In genomic region chr6:149565539-149566371, GRCh38 we compare ENCODE assay signal across 8 cellular contexts. TPM values are rescaled to one million over a fixed set of nuclear protein-coding genes. Genes with fewer than 3 reads are reported as not detected.
DNase-seq lines count a peak whose midpoint lies in the region; ATAC-seq and TF ChIP-seq lines count a peak whose summit lies in the region.

No MANE protein-coding gene starts in this region.

- CTCF ChIA-PET in Calu3 (lab: Charles Lee), result interaction anchor here (0.5 to 0.7 kb wide), 5 partner anchors 44 to 518 kb away, joined by 3 to 4 read pairs (median 3); partner anchors contain the start of gene TAB2

- peak overlapping the region; percentile 85 for H3K4me3 Mint-ChIP-seq in Calu3 (ENCODE audit: low read depth, unreplicated experiment)
- H3K4me3 Mint-ChIP-seq in endothelial cell (ENCODE audit: unreplicated experiment), result peak overlapping the region; percentile 95
- H3K4me3 Mint-ChIP-seq in mesothelial cell of epicardium, result peak overlapping the region; percentile 96

- no TSS peak for BruUV-seq in Calu3 (replicated peaks; lab: Mats Ljungman, UMichigan)

- DNase-seq in Calu3 (peak; percentile 93), NT2/D1 (ENCODE audit: low read depth, low spot score) (peak; percentile 82), endothelial cell (ENCODE audit: low spot score) (peak; percentile 95), mesothelial cell of epicardium (ENCODE audit: low spot score in 2 of 2, unreplicated experiment in 2 of 2) (peak; percentile 88 to 98)
- peak; percentile 94 for DNase-seq in activated CD8-positive, alpha-beta memory T cell treated with anti-CD3 and anti-CD28 coated beads, Interleukin-2, amount 50 U/mL, for 4 hours
- peak; percentile 90 for DNase-seq in stimulated activated CD8-positive, alpha-beta memory T cell treated with anti-CD3 and anti-CD28 coated beads, Interleukin-15, amount 100 ng/mL, for 24 hours (ENCODE audit: low read depth)

- peaks cover 25% of the 10 kb centered on the region for H3K36me3 Mint-ChIP-seq in Calu3 (ENCODE audit: insufficient read depth, unreplicated experiment)
- no peaks in the 10 kb centered on the region for H3K36me3 Mint-ChIP-seq in endothelial cell (ENCODE audit: low read depth, unreplicated experiment)
- H3K36me3 Mint-ChIP-seq in mesothelial cell of epicardium, result no peaks in the 10 kb centered on the region

- intact Hi-C loops in Calu3 (cut with micrococcal nuclease; ENCODE audit: unreplicated experiment), result no loop called here

- no peaks in the 10 kb centered on the region for H3K9me3 ChIP-seq in HUES48 (ENCODE audit: control insufficient read depth, insufficient read depth, low read length)
- H3K9me3 ChIP-seq in NT2/D1 (ENCODE audit: insufficient read depth, low read length), result no peaks in the 10 kb centered on the region

- no peaks in the 10 kb centered on the region for H3K36me3 ChIP-seq in HUES48 (ENCODE audit: control insufficient read depth, insufficient read depth, low read length)
- H3K36me3 ChIP-seq in NT2/D1 (ENCODE audit: insufficient read depth, insufficient read length, low read length), result no peaks in the 10 kb centered on the region

- peak overlapping the region; percentile 25 for H3K9ac ChIP-seq in HUES48 (ENCODE audit: low read depth, low read length)
- peak overlapping the region; percentile 90 for H3K9ac ChIP-seq in NT2/D1 (ENCODE audit: insufficient read length, low read depth)

- no peaks in the 10 kb centered on the region for H3K4me1 Mint-ChIP-seq in Calu3 (ENCODE audit: low read depth, unreplicated experiment)
- peaks cover 3% of the 10 kb centered on the region for H3K4me1 Mint-ChIP-seq in endothelial cell (ENCODE audit: unreplicated experiment)
- peaks cover 19% of the 10 kb centered on the region for H3K4me1 Mint-ChIP-seq in mesothelial cell of epicardium

- H3K4me3 ChIP-seq in HUES48 (ENCODE audit: low read depth, low read length), result peak overlapping the region; percentile 94
- peak overlapping the region; percentile 36 for H3K4me3 ChIP-seq in NT2/D1 (ENCODE audit: insufficient read length, low read depth)

- ATAC-seq in GM21447 (IDR thresholded peaks at IDR 0.05; ENCODE audit: unreplicated experiment), result peak; percentile 72

- no peaks in the 10 kb centered on the region for H3K27me3 Mint-ChIP-seq in Calu3 (ENCODE audit: unreplicated experiment)
- peaks cover 2% of the 10 kb centered on the region for H3K27me3 Mint-ChIP-seq in endothelial cell (ENCODE audit: unreplicated experiment)
- H3K27me3 Mint-ChIP-seq in mesothelial cell of epicardium (ENCODE audit: low read depth), result peaks cover 4% of the 10 kb centered on the region

- H3K27me3 ChIP-seq in HUES48 (ENCODE audit: control insufficient read depth, insufficient read depth, low read length), result no peaks in the 10 kb centered on the region
- H3K27me3 ChIP-seq in NT2/D1 (ENCODE audit: insufficient read depth, insufficient read length), result peaks cover 2% of the 10 kb centered on the region

- H3K4me1 ChIP-seq in HUES48 (ENCODE audit: control insufficient read depth, insufficient read depth, low read length) (peaks cover 6% of the 10 kb centered on the region), NT2/D1 (ENCODE audit: insufficient read depth, insufficient read length) (no peaks in the 10 kb centered on the region)

- TF ChIP-seq CTCF in Calu3 (IDR thresholded peaks at IDR 0.05; ENCODE audit: unreplicated experiment) (peak; percentile 32), endothelial cell (IDR thresholded peaks at IDR 0.05; ENCODE audit: unreplicated experiment) (peak; percentile 49), mesothelial cell of epicardium (IDR thresholded peaks at IDR 0.05; ENCODE audit: unreplicated experiment) (peak; percentile 19)

- peak overlapping the region; percentile 91 for H3K27ac ChIP-seq in HUES48 (ENCODE audit: low read depth, low read length)

- H3K9me3 Mint-ChIP-seq in Calu3 (ENCODE audit: low read depth, unreplicated experiment) (no peaks in the 10 kb centered on the region), endothelial cell (ENCODE audit: unreplicated experiment) (no peaks in the 10 kb centered on the region), mesothelial cell of epicardium (no peaks in the 10 kb centered on the region)

- no peak overlapping the region for H3K27ac Mint-ChIP-seq in Calu3 (ENCODE audit: unreplicated experiment)
- H3K27ac Mint-ChIP-seq in endothelial cell (ENCODE audit: unreplicated experiment), result peak overlapping the region; percentile 52
- peak overlapping the region; percentile 92 for H3K27ac Mint-ChIP-seq in mesothelial cell of epicardium

RNA-seq across cellular contexts. Expression of gene GINM1, which starts 0.4 kb away (rescaled TPM):
- total RNA-seq in Calu3 (2022), result 23.4 and 26.7 TPM in 2 replicates
- total RNA-seq in endothelial cell (ENCODE audit: unreplicated experiment), result 32.2 TPM
- total RNA-seq in mesothelial cell of epicardium, result 34.9 to 36.7 TPM (median 36.5 TPM) in 3 replicates

RNA-seq across cellular contexts. Expression of gene PPIL4, which starts 19.9 kb away (rescaled TPM):
- 21.5 and 22.6 TPM in 2 replicates for total RNA-seq in Calu3 (2022)
- total RNA-seq in endothelial cell (ENCODE audit: unreplicated experiment), result 25.5 TPM
- total RNA-seq in mesothelial cell of epicardium, result 38.1 to 40.3 TPM (median 39.8 TPM) in 3 replicates

Comparison
In these comparisons a context has a peak if more than half of its experiments do, and no peak if none do; other contexts are left out.
1. Peak in every context shown above with its lines: DNase-seq, ATAC-seq, H3K4me3 ChIP-seq and H3K27ac ChIP-seq.